8 cellular contexts compared by ENCODE assay signal in the genomic region with DNA sequence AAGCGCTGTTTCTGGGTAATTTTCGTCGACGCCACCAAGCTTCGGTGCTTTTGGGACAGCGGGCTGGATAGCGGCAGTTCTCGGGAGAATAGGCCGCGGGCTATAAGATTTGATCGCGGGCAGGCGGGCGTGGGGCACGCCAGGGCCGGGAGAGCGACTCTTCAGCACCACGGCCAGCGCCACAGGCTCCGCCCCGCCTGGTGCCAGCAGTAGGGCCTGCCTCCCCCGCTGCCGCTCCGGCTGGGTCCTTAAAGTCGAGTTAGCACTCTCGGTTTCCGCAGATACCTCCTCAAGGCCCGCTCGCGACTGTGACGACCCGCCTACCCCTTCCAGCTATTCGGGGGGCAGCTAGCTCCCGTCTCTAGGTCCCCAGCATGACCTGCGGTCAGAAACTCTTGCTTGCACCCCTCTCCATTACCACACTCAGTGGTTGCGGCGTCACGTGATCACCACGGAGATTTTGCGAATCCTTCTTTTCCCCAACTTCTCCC. TPM values are rescaled to one million over a fixed set of nuclear protein-coding genes. Genes with fewer than 3 reads are reported as not detected.
DNase-seq lines count a peak whose midpoint lies in the region; ATAC-seq and TF ChIP-seq lines count a peak whose summit lies in the region.

No MANE protein-coding gene starts in this region.

- TF ChIP-seq CTCF in GM13976 (IDR thresholded peaks at IDR 0.05; ENCODE audit: borderline replicate concordance, control extremely low read depth, extremely low read depth, insufficient read depth, missing control alignments) (no peak), hepatocyte (IDR thresholded peaks at IDR 0.05; ENCODE audit: poor library complexity) (no peak), lower leg skin (IDR thresholded peaks at IDR 0.05) (no peak), transverse colon (IDR thresholded peaks at IDR 0.05) (no peak)

- no peak overlapping the region for H3K9ac ChIP-seq in HUES48 (ENCODE audit: low read depth, low read length)

- H3K27me3 Mint-ChIP-seq in activated T-cell treated with anti-CD3 and anti-CD28 coated beads, Interleukin-2, amount 50 U/mL, for 4 hours (ENCODE audit: low read depth) = peaks cover 71% of the 10 kb centered on the region

- peaks cover 6% of the 10 kb centered on the region for H3K9me3 Mint-ChIP-seq in activated T-cell treated with anti-CD3 and anti-CD28 coated beads, Interleukin-2, amount 50 U/mL, for 4 hours

- H4K20me1 ChIP-seq in hepatocyte (ENCODE audit: insufficient read depth, poor library complexity, severe bottlenecking) = no peaks in the 10 kb centered on the region

- peaks cover 6% of the 10 kb centered on the region for H3K4me1 Mint-ChIP-seq in activated T-cell treated with anti-CD3 and anti-CD28 coated beads, Interleukin-2, amount 50 U/mL, for 4 hours (ENCODE audit: low read depth)

- peak overlapping the region; percentile 93 for H3K4me2 ChIP-seq in hepatocyte

- no peak overlapping the region for H2AFZ ChIP-seq in hepatocyte

- H3K36me3 Mint-ChIP-seq in activated T-cell treated with anti-CD3 and anti-CD28 coated beads, Interleukin-2, amount 50 U/mL, for 4 hours (ENCODE audit: insufficient read depth) = peaks cover 2% of the 10 kb centered on the region

- ATAC-seq in activated T-cell treated with anti-CD3 and anti-CD28 coated beads, Interleukin-2, amount 50 U/mL, for 4 hours = peak; percentile 69 to 76

- H3K9me3 ChIP-seq in HUES48 (ENCODE audit: control insufficient read depth, insufficient read depth, low read length) (no peaks in the 10 kb centered on the region), hepatocyte (ENCODE audit: low read depth) (no peaks in the 10 kb centered on the region), transverse colon (no peaks in the 10 kb centered on the region)

- no peak overlapping the region for H3K4me3 Mint-ChIP-seq in activated T-cell treated with anti-CD3 and anti-CD28 coated beads, Interleukin-2, amount 50 U/mL, for 4 hours

- H3K4me1 ChIP-seq in HUES48 (ENCODE audit: control insufficient read depth, insufficient read depth, low read length) (peaks cover 20% of the 10 kb centered on the region), hepatocyte (ENCODE audit: insufficient read depth) (peaks cover 13% of the 10 kb centered on the region), transverse colon (peaks cover 0 to 9% (median 0%) of the 10 kb centered on the region in 4 donors)

- H3K27ac ChIP-seq in HUES48 (ENCODE audit: low read depth, low read length) = no peak overlapping the region
- H3K27ac ChIP-seq in hepatocyte = no peak overlapping the region
- H3K27ac ChIP-seq in transverse colon = no peak overlapping the region

- no peaks in the 10 kb centered on the region for H3K9me2 ChIP-seq in hepatocyte (replicated peaks; ENCODE audit: insufficient read depth)

- no peaks in the 10 kb centered on the region for H3K36me3 ChIP-seq in HUES48 (ENCODE audit: control insufficient read depth, insufficient read depth, low read length)
- no peaks in the 10 kb centered on the region for H3K36me3 ChIP-seq in hepatocyte (replicated peaks; ENCODE audit: insufficient read depth, low read depth)
- H3K36me3 ChIP-seq in transverse colon = no peaks in the 10 kb centered on the region

- intact Hi-C loops in lower leg skin (cut with DNase I; ENCODE audit: low total_unique reads) = no loop called here
- intact Hi-C loops in transverse colon (cut with DNase I; ENCODE audit: low total_unique reads) = no loop called here

- in situ Hi-C loops in GM13976 (cut with MboI; ENCODE audit: low sequenced_read_pairs, unreplicated experiment) = loop anchor here (25.0 kb wide), 1 partner anchor 269 kb away; no protein-coding TSS in a partner anchor
- in situ Hi-C loops in transverse colon (cut with MboI; ENCODE audit: low pct_ligation_motif_present in 1 of 4, low pct_unique_long_range_greater_than_20kb in 1 of 4, low sequenced_read_pairs in 3 of 4) = loop anchor here in 2 of 4 donors (25.0 kb wide), 1 partner anchor 269 kb away; no protein-coding TSS in a partner anchor

- H3K4me3 ChIP-seq in HUES48 (ENCODE audit: low read depth, low read length) (peak overlapping the region; percentile 69), hepatocyte (peak overlapping the region; percentile 20), lower leg skin (ENCODE audit: low read depth, poor library complexity, severe bottlenecking) (no peak overlapping the region), transverse colon (peak overlapping the region in 1 of 4 donors; percentile 2)

- 2% methylated on average over 39 of the region's 40 CpGs for WGBS in hepatocyte (ENCODE audit: low lambda C conversion rate, missing lambda C conversion rate)
- 5 to 9% methylated on average over 23 to 38 of the region's 40 CpGs for WGBS in lower leg skin, 2 donors
- WGBS in transverse colon (ENCODE audit: low coverage in 1 of 2), 2 donors = 19% methylated on average over 40 of the region's 40 CpGs; no CpG with 5 or more reads in 1 of the 2 donors

- no peak for TF ChIP-seq EP300 in transverse colon (IDR thresholded peaks at IDR 0.05; ENCODE audit: low read depth)

- TF ChIP-seq POLR2A in lower leg skin (IDR thresholded peaks at IDR 0.05) (no peak), transverse colon (IDR thresholded peaks at IDR 0.05) (no peak)

- peak; percentile 69 for DNase-seq in GM13976 (ENCODE audit: low spot score)
- no peak for DNase-seq in activated T-cell treated with anti-CD3 and anti-CD28 coated beads, Interleukin-2, amount 50 U/mL, for 4 hours
- DNase-seq in hepatocyte (ENCODE audit: low spot score) = peak; percentile 90
- DNase-seq in stimulated activated CD4-positive, alpha-beta T cell treated with anti-CD3 and anti-CD28 coated beads, Interleukin-12 subunit alpha, Interleukin-12 subunit beta, amount 100 ng/mL, for 4 hours = peak; percentile 50
- DNase-seq in lower leg skin (ENCODE audit: low spot score in 2 of 2) = no peak
- DNase-seq in transverse colon = no peak
- DNase-seq in middle frontal gyrus (ENCODE audit: extremely low spot score, low spot score) = no peak

- H3K27me3 ChIP-seq in HUES48 (ENCODE audit: control insufficient read depth, insufficient read depth, low read length) (peaks cover 79% of the 10 kb centered on the region), hepatocyte (peaks cover 85% of the 10 kb centered on the region), transverse colon (peaks cover 81% of the 10 kb centered on the region)

- no peaks in the 10 kb centered on the region for H3K79me2 ChIP-seq in hepatocyte

RNA-seq across cellular contexts. Expression of a gene that starts 9.4 kb away (rescaled TPM):
- under 1 TPM in 1 of 3 donors, not detected in 2; 0.08 TPM for total RNA-seq in activated T-cell treated with anti-CD3 and anti-CD28 coated beads, Interleukin-2, amount 50 U/mL, for 4 hours
- total RNA-seq in hepatocyte = 0.28 TPM in 1 of 2 replicates, not detected in the other
- not detected in 2 replicates for polyA plus RNA-seq in hepatocyte
- total RNA-seq in lower leg skin = not detected
- total RNA-seq in transverse colon = not detected

Comparison
In these comparisons a context has a peak if more than half of its experiments do, and no peak if none do; other contexts are left out.
1. DNase-seq: peak in GM13976 (single experiment), hepatocyte (single experiment) and stimulated activated CD4-positive, alpha-beta T cell treated with anti-CD3 and anti-CD28 coated beads, Interleukin-12 subunit alpha, Interleukin-12 subunit beta, amount 100 ng/mL, for 4 hours (single experiment); none in activated T-cell treated with anti-CD3 and anti-CD28 coated beads, Interleukin-2, amount 50 U/mL, for 4 hours (single experiment), lower leg skin (0 of 2), transverse colon (single experiment) and middle frontal gyrus (single experiment).